In genomic region chr17:7687908-7688807, GRCh38 we compare ENCODE assay signal across 1 cellular context.
A peak's percentile ranks its signal among the peaks of the same experiment; 100 is the strongest.
TF ChIP-seq lines count a peak whose summit lies in the region.

WRAP53 (plus strand) TSS chr17:7688477; CDS start chr17:7688649, 172 bp downstream.

TF ChIP-seq in HepG2, 621 proteins besides CTCF, POLR2A, EP300 and RAD21 (continued from another document and continues in another):
- TF ChIP-seq MXD3 (CRISPR knock-in tag; IDR thresholded peaks at IDR 0.05) (no peak), KAT7 (CRISPR knock-in tag; IDR thresholded peaks at IDR 0.05; ENCODE audit: borderline replicate concordance) (no peak), KLF11 (CRISPR knock-in tag; IDR thresholded peaks at IDR 0.05) (0 out of 2 replicates have a peak, but pooled peaks have one; percentile 48), ZFP36L2 (CRISPR knock-in tag; IDR thresholded peaks at IDR 0.05) (no peak), ZHX2 (IDR thresholded peaks at IDR 0.05; ENCODE audit: low read depth) (peak; percentile 72; the same call in 1 of the 2 replicates), ZHX2 (CRISPR knock-in tag; IDR thresholded peaks at IDR 0.05; ENCODE audit: borderline replicate concordance) (no peak), SP4 (CRISPR knock-in tag; IDR thresholded peaks at IDR 0.05) (peak; percentile 57; the same call in 1 of the 2 replicates), RFX1 (IDR thresholded peaks at IDR 0.05) (peak; percentile 64; the same call in 1 of the 2 replicates), TRAFD1 (CRISPR knock-in tag; IDR thresholded peaks at IDR 0.05; ENCODE audit: borderline replicate concordance) (no peak), NFE2 (CRISPR knock-in tag; IDR thresholded peaks at IDR 0.05) (no peak), ZNF790 (CRISPR knock-in tag; IDR thresholded peaks at IDR 0.05; ENCODE audit: borderline replicate concordance) (0 out of 2 replicates have a peak, but pooled peaks have one; percentile 27), XRCC5 (optimal IDR thresholded peaks at IDR 0.05; ENCODE audit: low read length) (peak; percentile 77), ZSCAN5A (CRISPR knock-in tag; IDR thresholded peaks at IDR 0.05; ENCODE audit: borderline replicate concordance) (no peak), NBN (conservative IDR thresholded peaks at IDR 0.05) (no peak), ZNF670 (CRISPR knock-in tag; IDR thresholded peaks at IDR 0.05; ENCODE audit: borderline replicate concordance) (peak; percentile 13; the same call in 1 of the 2 replicates), ZNF547 (CRISPR knock-in tag; IDR thresholded peaks at IDR 0.05) (no peak), GPN1 (CRISPR knock-in tag; IDR thresholded peaks at IDR 0.05; ENCODE audit: borderline replicate concordance) (no peak), ZNF546 (CRISPR knock-in tag; conservative IDR thresholded peaks at IDR 0.05) (no peak), ZNF101 (CRISPR knock-in tag; IDR thresholded peaks at IDR 0.05; ENCODE audit: borderline replicate concordance, low read depth) (no peak), ZNF878 (CRISPR knock-in tag; IDR thresholded peaks at IDR 0.05) (peak; percentile 82; the same call in 1 of the 2 replicates), NR2F1 (CRISPR knock-in tag; IDR thresholded peaks at IDR 0.05) (peak in 1 of 2 experiments; percentile 49; a peak in 1 of 4 replicates), AGO1 (IDR thresholded peaks at IDR 0.05; ENCODE audit: low read depth, low read length, poor library complexity, severe bottlenecking) (no peak), KDM4B (CRISPR knock-in tag; IDR thresholded peaks at IDR 0.05) (no peak), PRDM15 (CRISPR knock-in tag; IDR thresholded peaks at IDR 0.05) (peak; percentile 79), TIGD3 (CRISPR knock-in tag; IDR thresholded peaks at IDR 0.05; ENCODE audit: borderline replicate concordance) (no peak), ZNF609 (CRISPR knock-in tag; IDR thresholded peaks at IDR 0.05; ENCODE audit: borderline replicate concordance) (no peak), CSRNP2 (CRISPR knock-in tag; conservative IDR thresholded peaks at IDR 0.05; ENCODE audit: low read depth) (no peak), PTBP1 (IDR thresholded peaks at IDR 0.05; ENCODE audit: low read depth, low read length, poor library complexity, severe bottlenecking) (no peak), ZNF329 (CRISPR knock-in tag; IDR thresholded peaks at IDR 0.05; ENCODE audit: low read depth) (no peak), ZNF7 (CRISPR knock-in tag; IDR thresholded peaks at IDR 0.05) (no peak), MTF2 (CRISPR knock-in tag; IDR thresholded peaks at IDR 0.05; ENCODE audit: borderline replicate concordance) (no peak), RFX3 (CRISPR knock-in tag; IDR thresholded peaks at IDR 0.05) (peak; percentile 59; the same call in 1 of the 2 replicates)
